Comparison of ENCODE assay signal across 1 cellular context in the genomic region with DNA sequence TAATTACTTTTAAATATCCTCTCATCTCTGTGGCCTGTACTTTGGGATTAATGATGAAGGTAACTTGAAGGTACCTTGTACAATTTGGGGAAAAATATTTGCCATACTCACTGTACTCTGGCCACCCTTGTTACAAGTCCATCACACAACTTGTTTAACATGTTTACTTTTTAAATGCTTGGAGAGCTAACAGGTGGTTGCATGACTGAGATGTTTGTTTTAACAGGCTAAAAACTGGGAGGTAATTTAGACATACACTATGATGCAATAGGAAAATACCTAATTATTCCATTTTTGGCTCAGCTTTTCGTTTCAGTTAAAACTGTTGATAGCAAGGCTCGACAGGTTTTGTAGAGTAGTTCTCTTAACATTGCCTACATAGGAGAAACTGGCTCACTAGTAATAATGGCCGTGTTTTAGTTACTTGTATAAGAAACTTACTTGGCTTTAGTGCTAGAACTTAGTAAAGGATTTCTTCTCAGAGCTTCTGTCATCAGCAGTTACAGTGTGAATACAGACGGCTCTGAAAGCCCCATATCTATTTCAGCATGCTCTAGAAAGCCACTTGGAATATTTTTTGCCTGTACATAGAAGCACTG.
A peak's percentile ranks its signal among the peaks of the same experiment; 100 is the strongest.
TF ChIP-seq lines count a peak whose summit lies in the region.

No MANE protein-coding gene starts in this region.

TF ChIP-seq in HepG2, 621 proteins besides CTCF, POLR2A, EP300 and RAD21 (continued from another document and continues in another):
- TF ChIP-seq, protein P1, sequence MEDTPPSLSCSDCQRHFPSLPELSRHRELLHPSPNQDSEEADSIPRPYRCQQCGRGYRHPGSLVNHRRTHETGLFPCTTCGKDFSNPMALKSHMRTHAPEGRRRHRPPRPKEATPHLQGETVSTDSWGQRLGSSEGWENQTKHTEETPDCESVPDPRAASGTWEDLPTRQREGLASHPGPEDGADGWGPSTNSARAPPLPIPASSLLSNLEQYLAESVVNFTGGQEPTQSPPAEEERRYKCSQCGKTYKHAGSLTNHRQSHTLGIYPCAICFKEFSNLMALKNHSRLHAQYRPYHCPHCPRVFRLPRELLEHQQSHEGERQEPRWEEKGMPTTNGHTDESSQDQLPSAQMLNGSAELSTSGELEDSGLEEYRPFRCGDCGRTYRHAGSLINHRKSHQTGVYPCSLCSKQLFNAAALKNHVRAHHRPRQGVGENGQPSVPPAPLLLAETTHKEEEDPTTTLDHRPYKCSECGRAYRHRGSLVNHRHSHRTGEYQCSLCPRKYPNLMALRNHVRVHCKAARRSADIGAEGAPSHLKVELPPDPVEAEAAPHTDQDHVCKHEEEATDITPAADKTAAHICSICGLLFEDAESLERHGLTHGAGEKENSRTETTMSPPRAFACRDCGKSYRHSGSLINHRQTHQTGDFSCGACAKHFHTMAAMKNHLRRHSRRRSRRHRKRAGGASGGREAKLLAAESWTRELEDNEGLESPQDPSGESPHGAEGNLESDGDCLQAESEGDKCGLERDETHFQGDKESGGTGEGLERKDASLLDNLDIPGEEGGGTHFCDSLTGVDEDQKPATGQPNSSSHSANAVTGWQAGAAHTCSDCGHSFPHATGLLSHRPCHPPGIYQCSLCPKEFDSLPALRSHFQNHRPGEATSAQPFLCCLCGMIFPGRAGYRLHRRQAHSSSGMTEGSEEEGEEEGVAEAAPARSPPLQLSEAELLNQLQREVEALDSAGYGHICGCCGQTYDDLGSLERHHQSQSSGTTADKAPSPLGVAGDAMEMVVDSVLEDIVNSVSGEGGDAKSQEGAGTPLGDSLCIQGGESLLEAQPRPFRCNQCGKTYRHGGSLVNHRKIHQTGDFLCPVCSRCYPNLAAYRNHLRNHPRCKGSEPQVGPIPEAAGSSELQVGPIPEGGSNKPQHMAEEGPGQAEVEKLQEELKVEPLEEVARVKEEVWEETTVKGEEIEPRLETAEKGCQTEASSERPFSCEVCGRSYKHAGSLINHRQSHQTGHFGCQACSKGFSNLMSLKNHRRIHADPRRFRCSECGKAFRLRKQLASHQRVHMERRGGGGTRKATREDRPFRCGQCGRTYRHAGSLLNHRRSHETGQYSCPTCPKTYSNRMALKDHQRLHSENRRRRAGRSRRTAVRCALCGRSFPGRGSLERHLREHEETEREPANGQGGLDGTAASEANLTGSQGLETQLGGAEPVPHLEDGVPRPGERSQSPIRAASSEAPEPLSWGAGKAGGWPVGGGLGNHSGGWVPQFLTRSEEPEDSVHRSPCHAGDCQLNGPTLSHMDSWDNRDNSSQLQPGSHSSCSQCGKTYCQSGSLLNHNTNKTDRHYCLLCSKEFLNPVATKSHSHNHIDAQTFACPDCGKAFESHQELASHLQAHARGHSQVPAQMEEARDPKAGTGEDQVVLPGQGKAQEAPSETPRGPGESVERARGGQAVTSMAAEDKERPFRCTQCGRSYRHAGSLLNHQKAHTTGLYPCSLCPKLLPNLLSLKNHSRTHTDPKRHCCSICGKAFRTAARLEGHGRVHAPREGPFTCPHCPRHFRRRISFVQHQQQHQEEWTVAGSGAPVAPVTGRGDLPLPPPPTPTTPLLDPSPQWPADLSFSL (CRISPR knock-in tag; IDR thresholded peaks at IDR 0.05), result no peak
- no peak for TF ChIP-seq YEATS2 (CRISPR knock-in tag; IDR thresholded peaks at IDR 0.05; ENCODE audit: borderline replicate concordance)
- TF ChIP-seq, protein P2, sequence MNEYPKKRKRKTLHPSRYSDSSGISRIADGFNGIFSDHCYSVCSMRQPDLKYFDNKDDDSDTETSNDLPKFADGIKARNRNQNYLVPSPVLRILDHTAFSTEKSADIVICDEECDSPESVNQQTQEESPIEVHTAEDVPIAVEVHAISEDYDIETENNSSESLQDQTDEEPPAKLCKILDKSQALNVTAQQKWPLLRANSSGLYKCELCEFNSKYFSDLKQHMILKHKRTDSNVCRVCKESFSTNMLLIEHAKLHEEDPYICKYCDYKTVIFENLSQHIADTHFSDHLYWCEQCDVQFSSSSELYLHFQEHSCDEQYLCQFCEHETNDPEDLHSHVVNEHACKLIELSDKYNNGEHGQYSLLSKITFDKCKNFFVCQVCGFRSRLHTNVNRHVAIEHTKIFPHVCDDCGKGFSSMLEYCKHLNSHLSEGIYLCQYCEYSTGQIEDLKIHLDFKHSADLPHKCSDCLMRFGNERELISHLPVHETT (CRISPR knock-in tag; conservative IDR thresholded peaks at IDR 0.05), result no peak
- TF ChIP-seq, protein P3, sequence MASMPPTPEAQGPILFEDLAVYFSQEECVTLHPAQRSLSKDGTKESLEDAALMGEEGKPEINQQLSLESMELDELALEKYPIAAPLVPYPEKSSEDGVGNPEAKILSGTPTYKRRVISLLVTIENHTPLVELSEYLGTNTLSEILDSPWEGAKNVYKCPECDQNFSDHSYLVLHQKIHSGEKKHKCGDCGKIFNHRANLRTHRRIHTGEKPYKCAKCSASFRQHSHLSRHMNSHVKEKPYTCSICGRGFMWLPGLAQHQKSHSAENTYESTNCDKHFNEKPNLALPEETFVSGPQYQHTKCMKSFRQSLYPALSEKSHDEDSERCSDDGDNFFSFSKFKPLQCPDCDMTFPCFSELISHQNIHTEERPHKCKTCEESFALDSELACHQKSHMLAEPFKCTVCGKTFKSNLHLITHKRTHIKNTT (CRISPR knock-in tag; IDR thresholded peaks at IDR 0.05), result no peak
- TF ChIP-seq SMARCE1 (IDR thresholded peaks at IDR 0.05; ENCODE audit: borderline replicate concordance), result no peak
- no peak; the same call in 1 of the 2 replicates for TF ChIP-seq MBD4 (IDR thresholded peaks at IDR 0.05; ENCODE audit: borderline replicate concordance, low read length)
- no peak for TF ChIP-seq ATRX (CRISPR knock-in tag; IDR thresholded peaks at IDR 0.05; ENCODE audit: borderline replicate concordance)
- TF ChIP-seq, protein P4, sequence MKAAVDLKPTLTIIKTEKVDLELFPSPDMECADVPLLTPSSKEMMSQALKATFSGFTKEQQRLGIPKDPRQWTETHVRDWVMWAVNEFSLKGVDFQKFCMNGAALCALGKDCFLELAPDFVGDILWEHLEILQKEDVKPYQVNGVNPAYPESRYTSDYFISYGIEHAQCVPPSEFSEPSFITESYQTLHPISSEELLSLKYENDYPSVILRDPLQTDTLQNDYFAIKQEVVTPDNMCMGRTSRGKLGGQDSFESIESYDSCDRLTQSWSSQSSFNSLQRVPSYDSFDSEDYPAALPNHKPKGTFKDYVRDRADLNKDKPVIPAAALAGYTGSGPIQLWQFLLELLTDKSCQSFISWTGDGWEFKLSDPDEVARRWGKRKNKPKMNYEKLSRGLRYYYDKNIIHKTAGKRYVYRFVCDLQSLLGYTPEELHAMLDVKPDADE (CRISPR knock-in tag; IDR thresholded peaks at IDR 0.05), result no peak
- TF ChIP-seq, protein P5, sequence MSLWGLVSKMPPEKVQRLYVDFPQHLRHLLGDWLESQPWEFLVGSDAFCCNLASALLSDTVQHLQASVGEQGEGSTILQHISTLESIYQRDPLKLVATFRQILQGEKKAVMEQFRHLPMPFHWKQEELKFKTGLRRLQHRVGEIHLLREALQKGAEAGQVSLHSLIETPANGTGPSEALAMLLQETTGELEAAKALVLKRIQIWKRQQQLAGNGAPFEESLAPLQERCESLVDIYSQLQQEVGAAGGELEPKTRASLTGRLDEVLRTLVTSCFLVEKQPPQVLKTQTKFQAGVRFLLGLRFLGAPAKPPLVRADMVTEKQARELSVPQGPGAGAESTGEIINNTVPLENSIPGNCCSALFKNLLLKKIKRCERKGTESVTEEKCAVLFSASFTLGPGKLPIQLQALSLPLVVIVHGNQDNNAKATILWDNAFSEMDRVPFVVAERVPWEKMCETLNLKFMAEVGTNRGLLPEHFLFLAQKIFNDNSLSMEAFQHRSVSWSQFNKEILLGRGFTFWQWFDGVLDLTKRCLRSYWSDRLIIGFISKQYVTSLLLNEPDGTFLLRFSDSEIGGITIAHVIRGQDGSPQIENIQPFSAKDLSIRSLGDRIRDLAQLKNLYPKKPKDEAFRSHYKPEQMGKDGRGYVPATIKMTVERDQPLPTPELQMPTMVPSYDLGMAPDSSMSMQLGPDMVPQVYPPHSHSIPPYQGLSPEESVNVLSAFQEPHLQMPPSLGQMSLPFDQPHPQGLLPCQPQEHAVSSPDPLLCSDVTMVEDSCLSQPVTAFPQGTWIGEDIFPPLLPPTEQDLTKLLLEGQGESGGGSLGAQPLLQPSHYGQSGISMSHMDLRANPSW (CRISPR knock-in tag; IDR thresholded peaks at IDR 0.05; ENCODE audit: borderline replicate concordance), result no peak
- peak; percentile 36 for TF ChIP-seq SAP130 (CRISPR knock-in tag; IDR thresholded peaks at IDR 0.05; ENCODE audit: low read depth)
- TF ChIP-seq EED (CRISPR knock-in tag; IDR thresholded peaks at IDR 0.05), result no peak
- TF ChIP-seq ZNF44 (CRISPR knock-in tag; IDR thresholded peaks at IDR 0.05), result no peak
- TF ChIP-seq, protein P6, sequence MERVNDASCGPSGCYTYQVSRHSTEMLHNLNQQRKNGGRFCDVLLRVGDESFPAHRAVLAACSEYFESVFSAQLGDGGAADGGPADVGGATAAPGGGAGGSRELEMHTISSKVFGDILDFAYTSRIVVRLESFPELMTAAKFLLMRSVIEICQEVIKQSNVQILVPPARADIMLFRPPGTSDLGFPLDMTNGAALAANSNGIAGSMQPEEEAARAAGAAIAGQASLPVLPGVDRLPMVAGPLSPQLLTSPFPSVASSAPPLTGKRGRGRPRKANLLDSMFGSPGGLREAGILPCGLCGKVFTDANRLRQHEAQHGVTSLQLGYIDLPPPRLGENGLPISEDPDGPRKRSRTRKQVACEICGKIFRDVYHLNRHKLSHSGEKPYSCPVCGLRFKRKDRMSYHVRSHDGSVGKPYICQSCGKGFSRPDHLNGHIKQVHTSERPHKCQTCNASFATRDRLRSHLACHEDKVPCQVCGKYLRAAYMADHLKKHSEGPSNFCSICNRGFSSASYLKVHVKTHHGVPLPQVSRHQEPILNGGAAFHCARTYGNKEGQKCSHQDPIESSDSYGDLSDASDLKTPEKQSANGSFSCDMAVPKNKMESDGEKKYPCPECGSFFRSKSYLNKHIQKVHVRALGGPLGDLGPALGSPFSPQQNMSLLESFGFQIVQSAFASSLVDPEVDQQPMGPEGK (CRISPR knock-in tag; IDR thresholded peaks at IDR 0.05), result no peak
- TF ChIP-seq, protein P7, sequence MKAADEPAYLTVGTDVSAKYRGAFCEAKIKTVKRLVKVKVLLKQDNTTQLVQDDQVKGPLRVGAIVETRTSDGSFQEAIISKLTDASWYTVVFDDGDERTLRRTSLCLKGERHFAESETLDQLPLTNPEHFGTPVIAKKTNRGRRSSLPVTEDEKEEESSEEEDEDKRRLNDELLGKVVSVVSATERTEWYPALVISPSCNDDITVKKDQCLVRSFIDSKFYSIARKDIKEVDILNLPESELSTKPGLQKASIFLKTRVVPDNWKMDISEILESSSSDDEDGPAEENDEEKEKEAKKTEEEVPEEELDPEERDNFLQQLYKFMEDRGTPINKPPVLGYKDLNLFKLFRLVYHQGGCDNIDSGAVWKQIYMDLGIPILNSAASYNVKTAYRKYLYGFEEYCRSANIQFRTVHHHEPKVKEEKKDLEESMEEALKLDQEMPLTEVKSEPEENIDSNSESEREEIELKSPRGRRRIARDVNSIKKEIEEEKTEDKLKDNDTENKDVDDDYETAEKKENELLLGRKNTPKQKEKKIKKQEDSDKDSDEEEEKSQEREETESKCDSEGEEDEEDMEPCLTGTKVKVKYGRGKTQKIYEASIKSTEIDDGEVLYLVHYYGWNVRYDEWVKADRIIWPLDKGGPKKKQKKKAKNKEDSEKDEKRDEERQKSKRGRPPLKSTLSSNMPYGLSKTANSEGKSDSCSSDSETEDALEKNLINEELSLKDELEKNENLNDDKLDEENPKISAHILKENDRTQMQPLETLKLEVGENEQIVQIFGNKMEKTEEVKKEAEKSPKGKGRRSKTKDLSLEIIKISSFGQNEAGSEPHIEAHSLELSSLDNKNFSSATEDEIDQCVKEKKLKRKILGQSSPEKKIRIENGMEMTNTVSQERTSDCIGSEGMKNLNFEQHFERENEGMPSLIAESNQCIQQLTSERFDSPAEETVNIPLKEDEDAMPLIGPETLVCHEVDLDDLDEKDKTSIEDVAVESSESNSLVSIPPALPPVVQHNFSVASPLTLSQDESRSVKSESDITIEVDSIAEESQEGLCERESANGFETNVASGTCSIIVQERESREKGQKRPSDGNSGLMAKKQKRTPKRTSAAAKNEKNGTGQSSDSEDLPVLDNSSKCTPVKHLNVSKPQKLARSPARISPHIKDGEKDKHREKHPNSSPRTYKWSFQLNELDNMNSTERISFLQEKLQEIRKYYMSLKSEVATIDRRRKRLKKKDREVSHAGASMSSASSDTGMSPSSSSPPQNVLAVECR (CRISPR knock-in tag; IDR thresholded peaks at IDR 0.05; ENCODE audit: borderline replicate concordance), result no peak
- no peak for TF ChIP-seq SYNCRIP (IDR thresholded peaks at IDR 0.05; ENCODE audit: insufficient read depth, low read depth, low read length)
- no peak for TF ChIP-seq KLF11 (CRISPR knock-in tag; IDR thresholded peaks at IDR 0.05)
- no peak for TF ChIP-seq ZNF879 (CRISPR knock-in tag; IDR thresholded peaks at IDR 0.05)
- no peak for TF ChIP-seq ZBTB38 (CRISPR knock-in tag; IDR thresholded peaks at IDR 0.05)
- TF ChIP-seq SRSF9 (IDR thresholded peaks at IDR 0.05; ENCODE audit: borderline replicate concordance, insufficient read depth, low read depth, low read length, poor library complexity, severe bottlenecking), result no peak
- TF ChIP-seq, protein P8, sequence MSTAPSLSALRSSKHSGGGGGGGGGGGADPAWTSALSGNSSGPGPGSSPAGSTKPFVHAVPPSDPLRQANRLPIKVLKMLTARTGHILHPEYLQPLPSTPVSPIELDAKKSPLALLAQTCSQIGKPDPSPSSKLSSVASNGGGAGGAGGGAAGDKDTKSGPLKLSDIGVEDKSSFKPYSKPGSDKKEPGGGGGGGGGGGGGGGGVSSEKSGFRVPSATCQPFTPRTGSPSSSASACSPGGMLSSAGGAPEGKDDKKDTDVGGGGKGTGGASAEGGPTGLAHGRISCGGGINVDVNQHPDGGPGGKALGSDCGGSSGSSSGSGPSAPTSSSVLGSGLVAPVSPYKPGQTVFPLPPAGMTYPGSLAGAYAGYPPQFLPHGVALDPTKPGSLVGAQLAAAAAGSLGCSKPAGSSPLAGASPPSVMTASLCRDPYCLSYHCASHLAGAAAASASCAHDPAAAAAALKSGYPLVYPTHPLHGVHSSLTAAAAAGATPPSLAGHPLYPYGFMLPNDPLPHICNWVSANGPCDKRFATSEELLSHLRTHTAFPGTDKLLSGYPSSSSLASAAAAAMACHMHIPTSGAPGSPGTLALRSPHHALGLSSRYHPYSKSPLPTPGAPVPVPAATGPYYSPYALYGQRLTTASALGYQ (CRISPR knock-in tag; IDR thresholded peaks at IDR 0.05), result peak; percentile 45; the same call in 1 of the 2 replicates
- no peak for TF ChIP-seq RNF2 (conservative IDR thresholded peaks at IDR 0.05; ENCODE audit: low read depth)
- no peak for TF ChIP-seq NCOA5 (CRISPR knock-in tag; IDR thresholded peaks at IDR 0.05)
- TF ChIP-seq ZC3H4 (CRISPR knock-in tag; IDR thresholded peaks at IDR 0.05; ENCODE audit: borderline replicate concordance), result no peak
- no peak for TF ChIP-seq MYNN (CRISPR knock-in tag; IDR thresholded peaks at IDR 0.05; ENCODE audit: low read depth)
- TF ChIP-seq ZSCAN22 (CRISPR knock-in tag; IDR thresholded peaks at IDR 0.05), result no peak
- TF ChIP-seq, protein P9, sequence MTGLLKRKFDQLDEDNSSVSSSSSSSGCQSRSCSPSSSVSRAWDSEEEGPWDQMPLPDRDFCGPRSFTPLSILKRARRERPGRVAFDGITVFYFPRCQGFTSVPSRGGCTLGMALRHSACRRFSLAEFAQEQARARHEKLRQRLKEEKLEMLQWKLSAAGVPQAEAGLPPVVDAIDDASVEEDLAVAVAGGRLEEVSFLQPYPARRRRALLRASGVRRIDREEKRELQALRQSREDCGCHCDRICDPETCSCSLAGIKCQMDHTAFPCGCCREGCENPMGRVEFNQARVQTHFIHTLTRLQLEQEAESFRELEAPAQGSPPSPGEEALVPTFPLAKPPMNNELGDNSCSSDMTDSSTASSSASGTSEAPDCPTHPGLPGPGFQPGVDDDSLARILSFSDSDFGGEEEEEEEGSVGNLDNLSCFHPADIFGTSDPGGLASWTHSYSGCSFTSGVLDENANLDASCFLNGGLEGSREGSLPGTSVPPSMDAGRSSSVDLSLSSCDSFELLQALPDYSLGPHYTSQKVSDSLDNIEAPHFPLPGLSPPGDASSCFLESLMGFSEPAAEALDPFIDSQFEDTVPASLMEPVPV (CRISPR knock-in tag; IDR thresholded peaks at IDR 0.05), result no peak
